Comparison of ENCODE assay signal across 8 cellular contexts in genomic region chr20:63657937-63658748, GRCh38. TPM values are rescaled to one million over a fixed set of nuclear protein-coding genes. Genes with fewer than 3 reads are reported as not detected.
DNase-seq lines count a peak whose midpoint lies in the region; ATAC-seq, FAIRE-seq and TF ChIP-seq lines count a peak whose summit lies in the region.

A gene with protein sequence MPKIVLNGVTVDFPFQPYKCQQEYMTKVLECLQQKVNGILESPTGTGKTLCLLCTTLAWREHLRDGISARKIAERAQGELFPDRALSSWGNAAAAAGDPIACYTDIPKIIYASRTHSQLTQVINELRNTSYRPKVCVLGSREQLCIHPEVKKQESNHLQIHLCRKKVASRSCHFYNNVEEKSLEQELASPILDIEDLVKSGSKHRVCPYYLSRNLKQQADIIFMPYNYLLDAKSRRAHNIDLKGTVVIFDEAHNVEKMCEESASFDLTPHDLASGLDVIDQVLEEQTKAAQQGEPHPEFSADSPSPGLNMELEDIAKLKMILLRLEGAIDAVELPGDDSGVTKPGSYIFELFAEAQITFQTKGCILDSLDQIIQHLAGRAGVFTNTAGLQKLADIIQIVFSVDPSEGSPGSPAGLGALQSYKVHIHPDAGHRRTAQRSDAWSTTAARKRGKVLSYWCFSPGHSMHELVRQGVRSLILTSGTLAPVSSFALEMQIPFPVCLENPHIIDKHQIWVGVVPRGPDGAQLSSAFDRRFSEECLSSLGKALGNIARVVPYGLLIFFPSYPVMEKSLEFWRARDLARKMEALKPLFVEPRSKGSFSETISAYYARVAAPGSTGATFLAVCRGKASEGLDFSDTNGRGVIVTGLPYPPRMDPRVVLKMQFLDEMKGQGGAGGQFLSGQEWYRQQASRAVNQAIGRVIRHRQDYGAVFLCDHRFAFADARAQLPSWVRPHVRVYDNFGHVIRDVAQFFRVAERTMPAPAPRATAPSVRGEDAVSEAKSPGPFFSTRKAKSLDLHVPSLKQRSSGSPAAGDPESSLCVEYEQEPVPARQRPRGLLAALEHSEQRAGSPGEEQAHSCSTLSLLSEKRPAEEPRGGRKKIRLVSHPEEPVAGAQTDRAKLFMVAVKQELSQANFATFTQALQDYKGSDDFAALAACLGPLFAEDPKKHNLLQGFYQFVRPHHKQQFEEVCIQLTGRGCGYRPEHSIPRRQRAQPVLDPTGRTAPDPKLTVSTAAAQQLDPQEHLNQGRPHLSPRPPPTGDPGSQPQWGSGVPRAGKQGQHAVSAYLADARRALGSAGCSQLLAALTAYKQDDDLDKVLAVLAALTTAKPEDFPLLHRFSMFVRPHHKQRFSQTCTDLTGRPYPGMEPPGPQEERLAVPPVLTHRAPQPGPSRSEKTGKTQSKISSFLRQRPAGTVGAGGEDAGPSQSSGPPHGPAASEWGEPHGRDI (N-terminal part only) (plus strand): TSS chr20:63658312. CDS start chr20:63659403, 1,091 bp downstream.

- H3K27ac ChIP-seq in HUES64 (ENCODE audit: low read depth, low read length) (peak within 1 kb of the TSS; percentile 65), OCI-LY3 (ENCODE audit: low read length) (peak within 1 kb of the TSS; percentile 55), endothelial cell of umbilical vein (ENCODE audit: insufficient read depth, low read depth, low read length) (peak within 1 kb of the TSS; percentile 50)

- TF ChIP-seq CTCF in OCI-LY3 (IDR thresholded peaks at IDR 0.05; ENCODE audit: low read depth, low read length) (no peak), endothelial cell of umbilical vein (IDR thresholded peaks at IDR 0.05; ENCODE audit: extremely low read depth in 1 of 2, insufficient read depth in 1 of 2, low read depth in 1 of 2, low read length in 2 of 2) (no peak)

- POLR2A ChIA-PET in endothelial cell of umbilical vein (lab: Charles Lee), result interaction anchor here (0.7 to 1.1 kb wide), 5 partner anchors 16 to 138 kb away, joined by 3 to 6 read pairs (median 3); partner anchors contain the start of genes ARFRP1, PPDPF and ZGPAT

- H3K9me3 ChIP-seq in HUES64 (ENCODE audit: insufficient read depth, low read depth, low read length), result no peaks in the 10 kb centered on the region
- no peaks in the 10 kb centered on the region for H3K9me3 ChIP-seq in OCI-LY3 (ENCODE audit: insufficient read depth, low read length)
- H3K9me3 ChIP-seq in endothelial cell of umbilical vein (replicated peaks; ENCODE audit: control insufficient read depth, insufficient read depth, low read length), result no peaks in the 10 kb centered on the region

- TSS peak; percentile 40 for BruUV-seq in endothelial cell of umbilical vein (replicated peaks; lab: Mats Ljungman, UMichigan)

- H3K36me3 ChIP-seq in HUES64 (ENCODE audit: insufficient read depth, low read length), result peaks cover 33% of the 10 kb centered on the region
- peaks cover 4% of the 10 kb centered on the region for H3K36me3 ChIP-seq in OCI-LY3 (replicated peaks; ENCODE audit: low read depth, low read length)
- peaks cover 0 to 12% of the 10 kb centered on the region in 2 experiments for H3K36me3 ChIP-seq in endothelial cell of umbilical vein (ENCODE audit: control insufficient read depth in 2 of 2, extremely low read depth in 1 of 2, insufficient read depth in 2 of 2, low read length in 2 of 2)

- H3K79me2 ChIP-seq in OCI-LY3 (ENCODE audit: low read length) (peaks cover 11% of the 10 kb centered on the region), endothelial cell of umbilical vein (ENCODE audit: control insufficient read depth, insufficient read depth, low read length) (peaks cover 15% of the 10 kb centered on the region)

- H3K27me3 ChIP-seq in HUES64 (ENCODE audit: insufficient read depth, low read length), result no peaks in the 10 kb centered on the region
- no peaks in the 10 kb centered on the region for H3K27me3 ChIP-seq in OCI-LY3 (ENCODE audit: low read depth, low read length)
- H3K27me3 ChIP-seq in endothelial cell of umbilical vein (ENCODE audit: control insufficient read depth in 2 of 2, insufficient read depth in 2 of 2, low read length in 2 of 2), result no peaks in the 10 kb centered on the region

- CTCF ChIA-PET in endothelial cell of umbilical vein (lab: Charles Lee), result interaction anchor here (1.0 to 2.6 kb wide), 6 partner anchors 11 to 83 kb away, joined by 3 to 17 read pairs (median 8); partner anchors contain the start of genes ARFRP1 and ZGPAT

- peak within 1 kb of the TSS; percentile 89 for H3K4me3 ChIP-seq in HUES64 (ENCODE audit: low read length)
- peak within 1 kb of the TSS; percentile 90 for H3K4me3 ChIP-seq in OCI-LY3 (ENCODE audit: low read length)
- H3K4me3 ChIP-seq in endothelial cell of umbilical vein (replicated peaks in 1 of 3; ENCODE audit: insufficient read depth in 1 of 3, low read depth in 1 of 3, low read length in 3 of 3), result peak within 1 kb of the TSS; percentile 60 to 83 (median 62)

- DNase-seq in D341Med (ENCODE audit: low spot score) (peak; percentile 98), endothelial cell of umbilical vein (ENCODE audit: low read depth, low spot score) (peak; percentile 93), midbrain (lab: John Stamatoyannopoulos, UW) (peak; percentile 97)
- peak; percentile 98 for DNase-seq in activated CD8-positive, alpha-beta memory T cell treated with anti-CD3 and anti-CD28 coated beads, Interleukin-2, amount 50 U/mL, for 48 hours
- DNase-seq in stimulated activated CD8-positive, alpha-beta memory T cell treated with anti-CD3 and anti-CD28 coated beads, Interleukin-2, amount 100 ng/mL, for 1 hour (ENCODE audit: low read depth in 2 of 2), result peak; percentile 79 to 84

- H3K4me1 ChIP-seq in HUES64 (ENCODE audit: insufficient read depth, low read length) (peaks cover 10% of the 10 kb centered on the region), OCI-LY3 (ENCODE audit: low read length) (peaks cover 12% of the 10 kb centered on the region), endothelial cell of umbilical vein (ENCODE audit: control insufficient read depth, extremely low read depth, insufficient read depth, low read length) (peaks cover 10% of the 10 kb centered on the region)

- WGBS in HUES64, result 5% methylated on average over 73 of the region's 73 CpGs

- peak; percentile 76 for ATAC-seq in GM21447 (IDR thresholded peaks at IDR 0.05; ENCODE audit: unreplicated experiment)

- dilution Hi-C loops in endothelial cell of umbilical vein (cut with MboI; ENCODE audit: extremely low pct_ligation_motif_present, low sequenced_read_pairs), result no loop called here

- H3K9ac ChIP-seq in HUES64 (ENCODE audit: low read depth, low read length) (peak within 1 kb of the TSS; percentile 82), OCI-LY3 (ENCODE audit: low read length) (peak within 1 kb of the TSS; percentile 74), endothelial cell of umbilical vein (replicated peaks; ENCODE audit: extremely low read depth, insufficient read depth, low read length) (peak within 1 kb of the TSS; percentile 61)

- H3K4me2 ChIP-seq in OCI-LY3 (ENCODE audit: low read length), result peak within 1 kb of the TSS; percentile 89
- peak within 1 kb of the TSS; percentile 75 for H3K4me2 ChIP-seq in endothelial cell of umbilical vein (ENCODE audit: insufficient read depth, low read length)

- peak; percentile 93 for FAIRE-seq in endothelial cell of umbilical vein (lab: Jason Lieb, UNC)

- H2AFZ ChIP-seq in OCI-LY3 (ENCODE audit: low read depth, low read length) (peak within 1 kb of the TSS; percentile 93), endothelial cell of umbilical vein (ENCODE audit: low read depth, low read length) (peak within 1 kb of the TSS; percentile 87)

- H3K9me1 ChIP-seq in endothelial cell of umbilical vein (replicated peaks; ENCODE audit: control insufficient read depth, extremely low read depth, insufficient read depth, low read length), result no peaks in the 10 kb centered on the region

- TF ChIP-seq POLR2A in endothelial cell of umbilical vein (IDR thresholded peaks at IDR 0.05; ENCODE audit: low read depth, low read length), result peak; percentile 54

- no peaks in the 10 kb centered on the region for H4K20me1 ChIP-seq in OCI-LY3 (ENCODE audit: insufficient read depth, low read length)
- no peaks in the 10 kb centered on the region for H4K20me1 ChIP-seq in endothelial cell of umbilical vein (replicated peaks; ENCODE audit: control insufficient read depth, extremely low read depth, insufficient read depth, low read length)

- intact Hi-C loops in endothelial cell of umbilical vein (cut with micrococcal nuclease), result loop anchor here (1.0 to 2.0 kb wide), 6 partner anchors 24 to 206 kb away; partner anchors contain the start of gene ARFRP1

TF ChIP-seq in endothelial cell of umbilical vein, 7 proteins besides CTCF, POLR2A, EP300 and RAD21:
- no peak for TF ChIP-seq MYC (IDR thresholded peaks at IDR 0.05; ENCODE audit: low read depth, low read length)
- TF ChIP-seq POLR2AphosphoS5 (IDR thresholded peaks at IDR 0.05; ENCODE audit: insufficient read depth, low read depth, low read length), result peak; percentile 53

RNA-seq across cellular contexts. Expression of the gene that starts here (rescaled TPM):
- polyA plus RNA-seq in HUES64 (2013, experiment 1 of 2), result 13.6 TPM
- polyA plus RNA-seq in HUES64 (2013, experiment 2 of 2), result 14.5 TPM
- 38.6 and 44.9 TPM in 2 replicates for total RNA-seq in endothelial cell of umbilical vein
- 17.0 and 20.6 TPM in 2 replicates for polyA plus RNA-seq in endothelial cell of umbilical vein
- polyA plus RNA-seq in endothelial cell of umbilical vein (2011; cell fraction: cytosol; rRNA removed), result 8.4 and 10.6 TPM in 2 replicates
- 206 and 223 TPM in 2 replicates for polyA plus RNA-seq in endothelial cell of umbilical vein (2011; cell fraction: nucleus; rRNA removed)
- polyA plus RNA-seq in endothelial cell of umbilical vein (2012), result 14.0 and 23.2 TPM in 2 replicates
- polyA minus RNA-seq in endothelial cell of umbilical vein, result 53.6 and 72.9 TPM in 2 replicates
- 11.4 TPM for polyA minus RNA-seq in endothelial cell of umbilical vein (2011; cell fraction: cytosol; rRNA and poly(A)+ RNA removed)
- 67.0 and 69.2 TPM in 2 replicates for polyA minus RNA-seq in endothelial cell of umbilical vein (2011; cell fraction: nucleus; rRNA and poly(A)+ RNA removed)

Comparison
In these comparisons a context has a peak if more than half of its experiments do, and no peak if none do; other contexts are left out.
1. Peak in every context shown above with its lines: DNase-seq, ATAC-seq, H3K4me3 ChIP-seq and H3K27ac ChIP-seq.